8 cellular contexts compared by ENCODE assay signal in the genomic region with DNA sequence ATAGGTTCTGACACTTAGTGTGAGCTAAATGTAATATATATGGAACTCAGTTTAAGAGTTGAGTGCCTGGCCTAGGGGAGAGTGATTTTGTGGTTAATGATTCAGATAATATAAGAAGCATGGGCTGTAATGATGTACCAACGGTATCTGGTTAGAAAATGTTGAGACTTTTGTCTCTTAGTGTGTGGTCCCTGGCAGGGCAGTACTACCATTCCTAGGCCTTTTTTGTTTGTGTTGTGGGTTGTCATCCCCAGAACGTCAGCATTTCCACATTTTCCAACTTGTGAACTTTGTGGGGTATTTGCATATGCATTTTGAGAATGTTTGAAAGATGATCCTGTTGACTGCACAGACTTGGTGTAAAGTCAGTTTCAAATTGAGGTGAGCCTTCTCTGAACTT. TPM values are rescaled to one million over a fixed set of nuclear protein-coding genes. Genes with fewer than 3 reads are reported as not detected.
DNase-seq lines count a peak whose midpoint lies in the region; ATAC-seq, FAIRE-seq and TF ChIP-seq lines count a peak whose summit lies in the region.

No MANE protein-coding gene starts in this region.

- H3K9me3 ChIP-seq in DOHH2 (ENCODE audit: control insufficient read depth, insufficient read depth, low read length) (no peaks in the 10 kb centered on the region), keratinocyte (ENCODE audit: control insufficient read depth, low read depth, low read length) (no peaks in the 10 kb centered on the region), MG63 (no peaks in the 10 kb centered on the region)

- dilution Hi-C loops in keratinocyte (cut with MboI; ENCODE audit: extremely low pct_ligation_motif_present, low sequenced_read_pairs), result no loop called here

- H3K36me3 Mint-ChIP-seq in GM23338 (ENCODE audit: low read depth), result no peaks in the 10 kb centered on the region
- peaks cover 8% of the 10 kb centered on the region for H3K36me3 Mint-ChIP-seq in activated CD8-positive, alpha-beta T cell treated with anti-CD3 and anti-CD28 coated beads, Interleukin-2, amount 10 ng/mL, durations not matched to agents 7 days and 5 days (ENCODE audit: low read depth)

- H3K4me1 Mint-ChIP-seq in GM23338, result peaks cover 43% of the 10 kb centered on the region
- peaks cover 87% of the 10 kb centered on the region for H3K4me1 Mint-ChIP-seq in activated CD8-positive, alpha-beta T cell treated with anti-CD3 and anti-CD28 coated beads, Interleukin-2, amount 10 ng/mL, durations not matched to agents 7 days and 5 days (ENCODE audit: low read depth)

- no peak overlapping the region for H3K4me3 Mint-ChIP-seq in GM23338
- peak overlapping the region; percentile 75 for H3K4me3 Mint-ChIP-seq in activated CD8-positive, alpha-beta T cell treated with anti-CD3 and anti-CD28 coated beads, Interleukin-2, amount 10 ng/mL, durations not matched to agents 7 days and 5 days

- TF ChIP-seq CTCF in DOHH2 (IDR thresholded peaks at IDR 0.05; ENCODE audit: low read depth, low read length, poor library complexity, severe bottlenecking), result no peak
- TF ChIP-seq CTCF in GM23338 (conservative IDR thresholded peaks at IDR 0.05; ENCODE audit: low read depth in 2 of 2), result no peak
- no peak for TF ChIP-seq CTCF in keratinocyte (optimal IDR thresholded peaks at IDR 0.05 in 1 of 3, IDR thresholded peaks at IDR 0.05 in 1 of 3, conservative IDR thresholded peaks at IDR 0.05 in 1 of 3; ENCODE audit: extremely low read depth in 1 of 3, insufficient read depth in 2 of 3, low read length in 3 of 3)

- no peaks in the 10 kb centered on the region for H3K27me3 Mint-ChIP-seq in GM23338 (ENCODE audit: insufficient read depth, low read depth, poor library complexity)
- H3K27me3 Mint-ChIP-seq in activated CD8-positive, alpha-beta T cell treated with anti-CD3 and anti-CD28 coated beads, Interleukin-2, amount 10 ng/mL, durations not matched to agents 7 days and 5 days (ENCODE audit: low read depth), result no peaks in the 10 kb centered on the region

- POLR2A ChIA-PET in activated CD8-positive, alpha-beta T cell treated with anti-CD3 and anti-CD28 coated beads, Interleukin-2, amount 10 ng/mL, durations not matched to agents 7 days and 5 days (lab: Charles Lee), result interaction anchor here (0.9 to 2.3 kb wide), 4 partner anchors 10 to 454 kb away, joined by 3 to 11 read pairs (median 6); partner anchors contain the start of gene NEK7

- H2AFZ ChIP-seq in GM23338 (no peak overlapping the region), keratinocyte (ENCODE audit: control insufficient read depth, low read length) (no peak overlapping the region)

- peak overlapping the region; percentile 57 for H3K27ac Mint-ChIP-seq in GM23338
- H3K27ac Mint-ChIP-seq in activated CD8-positive, alpha-beta T cell treated with anti-CD3 and anti-CD28 coated beads, Interleukin-2, amount 10 ng/mL, durations not matched to agents 7 days and 5 days, result peak overlapping the region; percentile 92

- no peaks in the 10 kb centered on the region for H3K27me3 ChIP-seq in DOHH2 (ENCODE audit: control insufficient read depth, low read length)
- H3K27me3 ChIP-seq in GM23338 (ENCODE audit: insufficient read depth), result no peaks in the 10 kb centered on the region
- no peaks in the 10 kb centered on the region for H3K27me3 ChIP-seq in keratinocyte (ENCODE audit: control insufficient read depth, extremely low read depth, insufficient read depth, low read length)
- H3K27me3 ChIP-seq in MG63, result no peaks in the 10 kb centered on the region

- CTCF ChIA-PET in activated CD8-positive, alpha-beta T cell treated with anti-CD3 and anti-CD28 coated beads, Interleukin-2, amount 10 ng/mL, durations not matched to agents 7 days and 5 days (lab: Charles Lee), result interaction anchor here (1.1 to 1.5 kb wide), 3 partner anchors 10 to 28 kb away, joined by 4 to 5 read pairs (median 4); no protein-coding TSS in a partner anchor

- no peaks in the 10 kb centered on the region; the same call in 1 of the 2 replicates for H4K20me1 ChIP-seq in DOHH2 (ENCODE audit: control insufficient read depth, insufficient read depth, low read depth, low read length)
- H4K20me1 ChIP-seq in GM23338 (replicated peaks; ENCODE audit: insufficient read depth), result no peaks in the 10 kb centered on the region
- H4K20me1 ChIP-seq in keratinocyte (ENCODE audit: control insufficient read depth, extremely low read depth, insufficient read depth, low read length), result no peaks in the 10 kb centered on the region

- no peak for DNase-seq in GM23338 (ENCODE audit: low spot score)
- no peak for DNase-seq in activated CD8-positive, alpha-beta T cell treated with anti-CD3 and anti-CD28 coated beads, Interleukin-2, amount 10 ng/mL, durations not matched to agents 7 days and 5 days
- no peak for DNase-seq in keratinocyte (ENCODE audit: low read depth, low spot score)
- DNase-seq in T-helper 9 cell, result no peak
- no peak for DNase-seq in KBM-7
- no peak for DNase-seq in MG63
- DNase-seq in NCI-H82 (lab: John Stamatoyannopoulos, UW), result no peak

- H3K79me2 ChIP-seq in DOHH2 (ENCODE audit: control insufficient read depth, low read length) (peaks cover 99% of the 10 kb centered on the region), GM23338 (replicated peaks; ENCODE audit: insufficient read depth) (peaks cover 100% of the 10 kb centered on the region), keratinocyte (ENCODE audit: control insufficient read depth, insufficient read depth, low read length) (peaks cover 80% of the 10 kb centered on the region)

- no peak overlapping the region for H3K9ac ChIP-seq in keratinocyte (ENCODE audit: control insufficient read depth, extremely low read depth, insufficient read depth, low read length)

- H3K9me2 ChIP-seq in DOHH2 (replicated peaks; ENCODE audit: control insufficient read depth, low read length) (no peaks in the 10 kb centered on the region), GM23338 (ENCODE audit: insufficient read depth) (no peaks in the 10 kb centered on the region)

- H3K4me2 ChIP-seq in DOHH2 (ENCODE audit: low read length) (peak overlapping the region; percentile 38), GM23338 (peak overlapping the region; percentile 50), keratinocyte (ENCODE audit: control insufficient read depth, extremely low read depth, insufficient read depth, low read depth, low read length) (peak overlapping the region; percentile 84)

- peak; percentile 31; the same call in 1 of the 3 replicates for ATAC-seq in GM23338
- ATAC-seq in activated CD8-positive, alpha-beta T cell treated with anti-CD3 and anti-CD28 coated beads, Interleukin-2, amount 10 ng/mL, durations not matched to agents 7 days and 5 days, result peak; percentile 16

- no peaks in the 10 kb centered on the region for H3K9me1 ChIP-seq in keratinocyte (ENCODE audit: control insufficient read depth, extremely low read depth, insufficient read depth, low read length)

- H3K27ac ChIP-seq in DOHH2 (ENCODE audit: low read depth, low read length) (no peak overlapping the region), GM23338 (ENCODE audit: low read depth) (no peak overlapping the region), keratinocyte (ENCODE audit: control insufficient read depth, insufficient read depth, low read length) (peak overlapping the region; percentile 1)

- H3K4me3 ChIP-seq in DOHH2 (ENCODE audit: low read length) (peak overlapping the region; percentile 9; the same call in 1 of the 2 replicates), GM23338 (no peak overlapping the region), keratinocyte (ENCODE audit: control insufficient read depth in 2 of 3, extremely low read depth in 1 of 3, insufficient read depth in 2 of 3, low read depth in 1 of 3, low read length in 3 of 3) (no peak overlapping the region), MG63 (no peak overlapping the region)

- no peak for FAIRE-seq in keratinocyte (lab: Jason Lieb, UNC)

- H3F3A ChIP-seq in DOHH2 (ENCODE audit: control insufficient read depth, insufficient read depth) (no peaks in the 10 kb centered on the region), GM23338 (replicated peaks; ENCODE audit: low read depth) (no peaks in the 10 kb centered on the region)

- no peaks in the 10 kb centered on the region for H3K36me3 ChIP-seq in DOHH2 (ENCODE audit: control insufficient read depth, low read length)
- no peaks in the 10 kb centered on the region for H3K36me3 ChIP-seq in GM23338 (ENCODE audit: insufficient read depth)
- peaks cover 0 to 1% of the 10 kb centered on the region in 2 experiments for H3K36me3 ChIP-seq in keratinocyte (ENCODE audit: control insufficient read depth in 2 of 2, extremely low read depth in 1 of 2, insufficient read depth in 2 of 2, low read length in 2 of 2)
- peaks cover 31% of the 10 kb centered on the region for H3K36me3 ChIP-seq in MG63

- peaks cover 41% of the 10 kb centered on the region for H3K4me1 ChIP-seq in DOHH2 (ENCODE audit: control insufficient read depth, low read length)
- peaks cover 20% of the 10 kb centered on the region for H3K4me1 ChIP-seq in GM23338 (ENCODE audit: insufficient read depth)
- H3K4me1 ChIP-seq in keratinocyte (ENCODE audit: control insufficient read depth, extremely low read depth, insufficient read depth, low read length), result peaks cover 44% of the 10 kb centered on the region

- in situ Hi-C loops in KBM-7 (cut with MboI; ENCODE audit: low pct_unique_long_range_greater_than_20kb, low sequenced_read_pairs), result no loop called here

- no peaks in the 10 kb centered on the region for H3K9me3 Mint-ChIP-seq in GM23338
- no peaks in the 10 kb centered on the region for H3K9me3 Mint-ChIP-seq in activated CD8-positive, alpha-beta T cell treated with anti-CD3 and anti-CD28 coated beads, Interleukin-2, amount 10 ng/mL, durations not matched to agents 7 days and 5 days (ENCODE audit: insufficient read depth)

TF ChIP-seq in GM23338, 12 proteins besides CTCF, POLR2A, EP300 and RAD21 (continues in another document):
- TF ChIP-seq NANOG (IDR thresholded peaks at IDR 0.05; ENCODE audit: borderline replicate concordance), result no peak

RNA-seq across cellular contexts. Expression of gene NEK7, which starts 11.4 kb away (rescaled TPM):
- total RNA-seq in GM23338 (2014; rRNA removed; shearing (Covaris generic)), result 15.3 and 18.6 TPM in 2 replicates
- polyA plus RNA-seq in GM23338 (2016; fragmentation: Nextera tagmentation; extraction: Ambion mirVana) (3.2 and 4.8 TPM in 2 replicates), keratinocyte (40.4 to 56.8 TPM (median 41.3 TPM) in 3 replicates)
- total RNA-seq in activated CD8-positive, alpha-beta T cell treated with anti-CD3 and anti-CD28 coated beads, Interleukin-2, amount 10 ng/mL, durations not matched to agents 7 days and 5 days, result 10 to 100 TPM; 61.5 to 63.2 TPM
- 29.8 TPM for polyA plus RNA-seq in keratinocyte (2011; ENCODE audit: low read depth)
- polyA plus RNA-seq in keratinocyte (2011; cell fraction: cytosol; rRNA removed), result 30.0 and 75.8 TPM in 2 replicates
- 40.0 and 47.9 TPM in 2 replicates for polyA plus RNA-seq in keratinocyte (2011; cell fraction: nucleus; rRNA removed)
- 19.9 and 21.2 TPM in 2 replicates for polyA plus RNA-seq in keratinocyte (2012; ENCODE audit: low replicate concordance)
- polyA minus RNA-seq in keratinocyte, result 7.9 to 95.7 TPM (median 61.2 TPM) in 3 replicates
- polyA minus RNA-seq in keratinocyte (2011; cell fraction: cytosol; rRNA and poly(A)+ RNA removed), result 45.1 TPM
- polyA minus RNA-seq in keratinocyte (2011; cell fraction: nucleus; rRNA and poly(A)+ RNA removed), result 22.3 and 61.3 TPM in 2 replicates
- total RNA-seq in MG63 (2014; rRNA removed; shearing (Covaris generic); ENCODE audit: low replicate concordance), result 242 and 562 TPM in 2 replicates
